Comparison of ENCODE assay signal across 13 cellular contexts in the genomic region with DNA sequence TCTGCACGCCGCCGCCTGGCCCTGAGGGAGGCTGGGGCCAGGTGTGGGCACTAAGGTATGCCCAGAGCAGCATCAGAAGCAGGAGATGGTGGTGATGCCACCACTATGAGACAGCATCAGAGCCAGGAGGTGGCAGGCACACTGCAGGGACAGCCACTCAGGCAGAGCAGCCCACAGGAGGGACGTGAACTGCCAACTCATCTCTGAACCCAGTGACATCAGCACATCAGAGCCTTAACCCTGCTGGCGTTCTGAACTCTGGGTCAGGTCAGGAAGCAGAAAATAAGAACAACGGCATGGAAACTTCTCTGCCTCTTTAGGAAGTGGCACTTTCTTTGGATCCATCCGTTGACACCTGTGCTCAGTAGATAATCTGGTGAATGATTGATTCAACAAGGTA. TPM values are rescaled to one million over a fixed set of nuclear protein-coding genes. Genes with fewer than 3 reads are reported as not detected.
A peak's percentile ranks its signal among the peaks of the same experiment; 100 is the strongest.
DNase-seq lines count a peak whose midpoint lies in the region; ATAC-seq and TF ChIP-seq lines count a peak whose summit lies in the region.
"Had no signal": no experiment of that assay in that cellular context is flagged by ENCODE, and none has a peak within 500 bp of the region (broad histone marks: within the 10 kb centered on the region; RNA-seq: fewer than 3 reads in every experiment).

No MANE protein-coding gene starts in this region.

- H3K4me1 Mint-ChIP-seq in activated T-cell treated with anti-CD3 and anti-CD28 coated beads, Interleukin-2, amount 50 U/mL, for 24 hours (ENCODE audit: low read depth), result peaks cover 8% of the 10 kb centered on the region
- H3K4me1 Mint-ChIP-seq in activated T-helper 1 cell treated with anti-CD3 and anti-CD28 coated beads, Interleukin-12 subunit alpha, Interleukin-12 subunit beta, Interleukin-2, Interleukin-4 antibody, amounts not matched to agents 30 ng/mL and 10 ng/mL and 1 ng/mL, durations not matched to agents 14 hours and 24 hours and 36 hours (ENCODE audit: low read depth), result peaks cover 15% of the 10 kb centered on the region
- H3K4me1 Mint-ChIP-seq in stimulated activated naive B cell treated with anti-CD40 and anti-IgM and Interleukin-4, amounts not matched to agents 10 μg/mL and 1 μg/mL and 100 μg/mL, for 72 hours, result peaks cover 13 to 15% of the 10 kb centered on the region in 2 donors
- H3K4me1 Mint-ChIP-seq in HFFc6 (ENCODE audit: low read depth), result no peaks in the 10 kb centered on the region

- H3K9me3 Mint-ChIP-seq in activated T-cell treated with anti-CD3 and anti-CD28 coated beads, Interleukin-2, amount 50 U/mL, for 24 hours, result no peaks in the 10 kb centered on the region
- H3K9me3 Mint-ChIP-seq in activated T-helper 1 cell treated with anti-CD3 and anti-CD28 coated beads, Interleukin-12 subunit alpha, Interleukin-12 subunit beta, Interleukin-2, Interleukin-4 antibody, amounts not matched to agents 30 ng/mL and 10 ng/mL and 1 ng/mL, durations not matched to agents 14 hours and 24 hours and 36 hours, result no peaks in the 10 kb centered on the region
- H3K9me3 Mint-ChIP-seq in stimulated activated naive B cell treated with anti-CD40 and anti-IgM and Interleukin-4, amounts not matched to agents 10 μg/mL and 1 μg/mL and 100 μg/mL, for 72 hours, result no peaks in the 10 kb centered on the region
- H3K9me3 Mint-ChIP-seq in HFFc6, result no peaks in the 10 kb centered on the region; the same call in 1 of the 2 replicates

- H3K36me3 Mint-ChIP-seq in activated T-cell treated with anti-CD3 and anti-CD28 coated beads, Interleukin-2, amount 50 U/mL, for 24 hours (ENCODE audit: low read depth), result no peaks in the 10 kb centered on the region
- H3K36me3 Mint-ChIP-seq in activated T-helper 1 cell treated with anti-CD3 and anti-CD28 coated beads, Interleukin-12 subunit alpha, Interleukin-12 subunit beta, Interleukin-2, Interleukin-4 antibody, amounts not matched to agents 30 ng/mL and 10 ng/mL and 1 ng/mL, durations not matched to agents 14 hours and 24 hours and 36 hours (ENCODE audit: low read depth), result no peaks in the 10 kb centered on the region
- no peaks in the 10 kb centered on the region for H3K36me3 Mint-ChIP-seq in stimulated activated naive B cell treated with anti-CD40 and anti-IgM and Interleukin-4, amounts not matched to agents 10 μg/mL and 1 μg/mL and 100 μg/mL, for 72 hours
- H3K36me3 Mint-ChIP-seq in HFFc6 (ENCODE audit: low read depth), result no peaks in the 10 kb centered on the region

- peak; percentile 36 for DNase-seq in activated T-cell treated with anti-CD3 and anti-CD28 coated beads, Interleukin-2, amount 50 U/mL, for 24 hours
- no peak for DNase-seq in activated T-cell treated with anti-CD3 and anti-CD28 coated beads, Interleukin-2, amount 50 U/mL, for 1 hour
- DNase-seq in activated T-helper 1 cell treated with anti-CD3 and anti-CD28 coated beads, Interleukin-12 subunit alpha, Interleukin-12 subunit beta, Interleukin-2, Interleukin-4 antibody, amounts not matched to agents 30 ng/mL and 10 ng/mL and 1 ng/mL, durations not matched to agents 14 hours and 24 hours and 36 hours (ENCODE audit: low spot score), result peak; percentile 29
- peak; percentile 66 for DNase-seq in stimulated activated naive B cell treated with anti-CD40 and anti-IgM and Interleukin-4, amounts not matched to agents 10 μg/mL and 1 μg/mL and 100 μg/mL, for 72 hours
- no peak for DNase-seq in NCI-H2171 treated with DMSO at 0.1 percent for 48 hours (lab: John Stamatoyannopoulos, UW)
- DNase-seq in HFFc6, result no peak
- no peak for DNase-seq in dedifferentiated amniotic fluid mesenchymal stem cell (ENCODE audit: extremely low spot score)
- DNase-seq: AML-193, colonic mucosa, NCI-H524 treated with DMSO at 0.1 percent for 48 hours, occipital lobe had no signal

- peak; percentile 46 for ATAC-seq in HG03469 (IDR thresholded peaks at IDR 0.05; ENCODE audit: unreplicated experiment)
- peak; percentile 100 for ATAC-seq in stimulated activated naive B cell treated with anti-CD40 and anti-IgM and Interleukin-4, amounts not matched to agents 10 μg/mL and 1 μg/mL and 100 μg/mL, for 72 hours (replicated peaks)

- H3K27me3 Mint-ChIP-seq in activated T-cell treated with anti-CD3 and anti-CD28 coated beads, Interleukin-2, amount 50 U/mL, for 24 hours, result peaks cover 7% of the 10 kb centered on the region
- H3K27me3 Mint-ChIP-seq in activated T-helper 1 cell treated with anti-CD3 and anti-CD28 coated beads, Interleukin-12 subunit alpha, Interleukin-12 subunit beta, Interleukin-2, Interleukin-4 antibody, amounts not matched to agents 30 ng/mL and 10 ng/mL and 1 ng/mL, durations not matched to agents 14 hours and 24 hours and 36 hours (ENCODE audit: insufficient read depth), result peaks cover 4% of the 10 kb centered on the region
- peaks cover 13 to 26% of the 10 kb centered on the region in 2 donors for H3K27me3 Mint-ChIP-seq in stimulated activated naive B cell treated with anti-CD40 and anti-IgM and Interleukin-4, amounts not matched to agents 10 μg/mL and 1 μg/mL and 100 μg/mL, for 72 hours
- peaks cover 67% of the 10 kb centered on the region for H3K27me3 Mint-ChIP-seq in HFFc6 (ENCODE audit: insufficient read depth)

- no peak for TF ChIP-seq CTCF in HFFc6 (IDR thresholded peaks at IDR 0.05)

- H3K27ac Mint-ChIP-seq in activated T-cell treated with anti-CD3 and anti-CD28 coated beads, Interleukin-2, amount 50 U/mL, for 24 hours, result peak overlapping the region; percentile 33
- no peak overlapping the region for H3K27ac Mint-ChIP-seq in activated T-helper 1 cell treated with anti-CD3 and anti-CD28 coated beads, Interleukin-12 subunit alpha, Interleukin-12 subunit beta, Interleukin-2, Interleukin-4 antibody, amounts not matched to agents 30 ng/mL and 10 ng/mL and 1 ng/mL, durations not matched to agents 14 hours and 24 hours and 36 hours
- H3K27ac Mint-ChIP-seq in stimulated activated naive B cell treated with anti-CD40 and anti-IgM and Interleukin-4, amounts not matched to agents 10 μg/mL and 1 μg/mL and 100 μg/mL, for 72 hours, result peak overlapping the region; percentile 59
- no peak overlapping the region for H3K27ac Mint-ChIP-seq in HFFc6

- H3K4me3 Mint-ChIP-seq in activated T-cell treated with anti-CD3 and anti-CD28 coated beads, Interleukin-2, amount 50 U/mL, for 24 hours, result no peak overlapping the region
- H3K4me3 Mint-ChIP-seq in activated T-helper 1 cell treated with anti-CD3 and anti-CD28 coated beads, Interleukin-12 subunit alpha, Interleukin-12 subunit beta, Interleukin-2, Interleukin-4 antibody, amounts not matched to agents 30 ng/mL and 10 ng/mL and 1 ng/mL, durations not matched to agents 14 hours and 24 hours and 36 hours, result no peak overlapping the region
- H3K4me3 Mint-ChIP-seq in stimulated activated naive B cell treated with anti-CD40 and anti-IgM and Interleukin-4, amounts not matched to agents 10 μg/mL and 1 μg/mL and 100 μg/mL, for 72 hours, result no peak overlapping the region
- no peak overlapping the region for H3K4me3 Mint-ChIP-seq in HFFc6

- intact Hi-C loops in activated T-helper 1 cell treated with anti-CD3 and anti-CD28 coated beads, Interleukin-12 subunit alpha, Interleukin-12 subunit beta, Interleukin-2, Interleukin-4 antibody, amounts not matched to agents 30 ng/mL and 10 ng/mL and 1 ng/mL, durations not matched to agents 14 hours and 24 hours and 36 hours (cut with micrococcal nuclease), result loop anchor here (1.0 kb wide), 2 partner anchors 66 to 188 kb away; no protein-coding TSS in a partner anchor

RNA-seq across cellular contexts. Expression of gene IFT27, which starts 14.7 kb away (rescaled TPM):
- 26.0 and 30.9 TPM in 2 replicates for total RNA-seq in activated T-helper 1 cell treated with anti-CD3 and anti-CD28 coated beads, Interleukin-12 subunit alpha, Interleukin-12 subunit beta, Interleukin-2, Interleukin-4 antibody, amounts not matched to agents 30 ng/mL and 10 ng/mL and 1 ng/mL, durations not matched to agents 14 hours and 24 hours and 36 hours
- 10 to 100 TPM; 14.4 to 22.0 (median 17.5) TPM for total RNA-seq in HFFc6 (2021; fragmentation: NEBNext Ultra II Directional; extraction: Animal tissue kit (Norgen Biotek cat#: 25700))

RNA-seq across cellular contexts. Expression of gene PVALB, which starts 26.2 kb away (rescaled TPM):
- not detected in 2 replicates for total RNA-seq in activated T-helper 1 cell treated with anti-CD3 and anti-CD28 coated beads, Interleukin-12 subunit alpha, Interleukin-12 subunit beta, Interleukin-2, Interleukin-4 antibody, amounts not matched to agents 30 ng/mL and 10 ng/mL and 1 ng/mL, durations not matched to agents 14 hours and 24 hours and 36 hours
- not detected for total RNA-seq in HFFc6 (2021; fragmentation: NEBNext Ultra II Directional; extraction: Animal tissue kit (Norgen Biotek cat#: 25700))
- total RNA-seq: colonic mucosa, frontal cortex had no signal

Comparison
In these comparisons a context has a peak if more than half of its experiments do, and no peak if none do; other contexts are left out.
1. DNase-seq: peak in activated T-cell treated with anti-CD3 and anti-CD28 coated beads, Interleukin-2, amount 50 U/mL, for 24 hours (single experiment), activated T-helper 1 cell treated with anti-CD3 and anti-CD28 coated beads, Interleukin-12 subunit alpha, Interleukin-12 subunit beta, Interleukin-2, Interleukin-4 antibody, amounts not matched to agents 30 ng/mL and 10 ng/mL and 1 ng/mL, durations not matched to agents 14 hours and 24 hours and 36 hours (single experiment) and stimulated activated naive B cell treated with anti-CD40 and anti-IgM and Interleukin-4, amounts not matched to agents 10 μg/mL and 1 μg/mL and 100 μg/mL, for 72 hours (single experiment); none in activated T-cell treated with anti-CD3 and anti-CD28 coated beads, Interleukin-2, amount 50 U/mL, for 1 hour (single experiment), NCI-H2171 treated with DMSO at 0.1 percent for 48 hours (single experiment), HFFc6 (single experiment) and dedifferentiated amniotic fluid mesenchymal stem cell (single experiment).
2. H3K27ac Mint-ChIP-seq: peak in activated T-cell treated with anti-CD3 and anti-CD28 coated beads, Interleukin-2, amount 50 U/mL, for 24 hours (single experiment) and stimulated activated naive B cell treated with anti-CD40 and anti-IgM and Interleukin-4, amounts not matched to agents 10 μg/mL and 1 μg/mL and 100 μg/mL, for 72 hours (single experiment); none in activated T-helper 1 cell treated with anti-CD3 and anti-CD28 coated beads, Interleukin-12 subunit alpha, Interleukin-12 subunit beta, Interleukin-2, Interleukin-4 antibody, amounts not matched to agents 30 ng/mL and 10 ng/mL and 1 ng/mL, durations not matched to agents 14 hours and 24 hours and 36 hours (single experiment) and HFFc6 (single experiment).